20 cellular contexts compared by ENCODE assay signal in genomic region chr2:185433824-185434223, GRCh38.
DNase-seq lines count a peak whose midpoint lies in the region; ATAC-seq and TF ChIP-seq lines count a peak whose summit lies in the region.
"Had no signal": no experiment of that assay in that cellular context is flagged by ENCODE, and none has a peak within 500 bp of the region (broad histone marks: within the 10 kb centered on the region; RNA-seq: fewer than 3 reads in every experiment).

No MANE protein-coding gene starts in this region.

- H3K36me3 Mint-ChIP-seq in glutamatergic neuron (ENCODE audit: unreplicated experiment): peaks cover 5% of the 10 kb centered on the region
- H3K36me3 Mint-ChIP-seq: CD8-positive, alpha-beta memory T cell; naive B cell had no signal

- no peak overlapping the region for H3K23ac ChIP-seq in mesenchymal stem cell (ENCODE audit: low read length in 2 of 2)

- no peak overlapping the region for H3K4me3 Mint-ChIP-seq in glutamatergic neuron (ENCODE audit: unreplicated experiment)
- H3K4me3 Mint-ChIP-seq: CD8-positive, alpha-beta memory T cell; endodermal cell; naive B cell had no signal

- in situ Hi-C loops in brain microvascular endothelial cell (cut with HindIII; ENCODE audit: low pct_ligation_motif_present, low sequenced_read_pairs): no loop called here

- no peak overlapping the region for H2AK5ac ChIP-seq in mesenchymal stem cell (ENCODE audit: low read length, severe bottlenecking)

- H3K27me3 ChIP-seq in brain microvascular endothelial cell (replicated peaks): no peaks in the 10 kb centered on the region
- no peaks in the 10 kb centered on the region for H3K27me3 ChIP-seq in mesenchymal stem cell (ENCODE audit: control insufficient read depth in 1 of 2, insufficient read depth in 1 of 2, low read length in 2 of 2)
- H3K27me3 ChIP-seq in psoas muscle (ENCODE audit: insufficient read depth in 3 of 3, low read length in 2 of 3): no peaks in the 10 kb centered on the region
- H3K27me3 ChIP-seq: right lobe of liver, tibial artery had no signal

- H3K4me3 ChIP-seq in brain microvascular endothelial cell (ENCODE audit: low read depth, low read length) (no peak overlapping the region), mesenchymal stem cell (ENCODE audit: insufficient read depth in 1 of 2, low read depth in 1 of 2, low read length in 2 of 2) (no peak overlapping the region), psoas muscle (no peak overlapping the region)
- H3K4me3 ChIP-seq: right lobe of liver, tibial artery had no signal

- no peaks in the 10 kb centered on the region for H3K4me1 ChIP-seq in mesenchymal stem cell (ENCODE audit: control insufficient read depth, insufficient read depth, low read depth, low read length)
- H3K4me1 ChIP-seq in psoas muscle: no peaks in the 10 kb centered on the region
- H3K4me1 ChIP-seq: right lobe of liver, tibial artery had no signal

- no peak for TF ChIP-seq CTCF in RWPE1 (conservative IDR thresholded peaks at IDR 0.05; ENCODE audit: low read depth)
- TF ChIP-seq CTCF in brain microvascular endothelial cell (IDR thresholded peaks at IDR 0.05; ENCODE audit: low read depth, low read length, missing control alignments): no peak
- no peak for TF ChIP-seq CTCF in psoas muscle (IDR thresholded peaks at IDR 0.05)
- TF ChIP-seq CTCF in glutamatergic neuron (IDR thresholded peaks at IDR 0.05; ENCODE audit: partially characterized antibody, unreplicated experiment): no peak

- H3K18ac ChIP-seq in mesenchymal stem cell (ENCODE audit: low read depth in 1 of 2, low read length in 2 of 2): no peak overlapping the region

- no peak overlapping the region for H3K14ac ChIP-seq in mesenchymal stem cell (ENCODE audit: low read length in 2 of 2)

- peaks cover 2% of the 10 kb centered on the region for H3K9me3 ChIP-seq in mesenchymal stem cell (ENCODE audit: control insufficient read depth, low read length)
- no peaks in the 10 kb centered on the region for H3K9me3 ChIP-seq in psoas muscle
- H3K9me3 ChIP-seq: right lobe of liver, tibial artery had no signal

- ATAC-seq in psoas muscle: no peak
- ATAC-seq: HepG2, right lobe of liver had no signal

- H3K4ac ChIP-seq in mesenchymal stem cell (ENCODE audit: low read depth in 1 of 2, low read length in 2 of 2): no peak overlapping the region

- H2BK5ac ChIP-seq in mesenchymal stem cell (ENCODE audit: low read depth, low read length, poor library complexity, severe bottlenecking): no peak overlapping the region

- H2BK12ac ChIP-seq in mesenchymal stem cell (ENCODE audit: low read length in 2 of 2): no peak overlapping the region

- H3K4me2 ChIP-seq in mesenchymal stem cell (ENCODE audit: low read length, poor library complexity, severe bottlenecking): no peak overlapping the region

- no peak overlapping the region for H4K8ac ChIP-seq in mesenchymal stem cell (ENCODE audit: low read length)

- H3K27me3 Mint-ChIP-seq in glutamatergic neuron (ENCODE audit: unreplicated experiment): no peaks in the 10 kb centered on the region
- H3K27me3 Mint-ChIP-seq: CD8-positive, alpha-beta memory T cell; naive B cell had no signal

- H3K9me3 Mint-ChIP-seq in glutamatergic neuron (ENCODE audit: unreplicated experiment): peaks cover 3% of the 10 kb centered on the region

- no peak overlapping the region for H3K27ac Mint-ChIP-seq in glutamatergic neuron (ENCODE audit: unreplicated experiment)
- H3K27ac Mint-ChIP-seq: CD8-positive, alpha-beta memory T cell; endodermal cell; naive B cell had no signal

- no peak overlapping the region for H2BK120ac ChIP-seq in mesenchymal stem cell (ENCODE audit: low read depth, low read length)

- intact Hi-C loops in psoas muscle (cut with DNase I): no loop called here

- H3K27ac ChIP-seq in RWPE1 (no peak overlapping the region), brain microvascular endothelial cell (no peak overlapping the region), mesenchymal stem cell (ENCODE audit: low read length, poor library complexity, severe bottlenecking) (no peak overlapping the region), psoas muscle (no peak overlapping the region)
- H3K27ac ChIP-seq: right lobe of liver, tibial artery had no signal

- H4K91ac ChIP-seq in mesenchymal stem cell (ENCODE audit: low read length): no peak overlapping the region

- H2BK15ac ChIP-seq in mesenchymal stem cell (ENCODE audit: low read depth, poor library complexity, severe bottlenecking): no peak overlapping the region

- POLR2A ChIA-PET in RWPE1 (lab: Yijun Ruan, JAX; ENCODE audit: low non-redundant PET): no interaction called here

- no peak overlapping the region for H2AFZ ChIP-seq in mesenchymal stem cell (ENCODE audit: low read depth, low read length)

- peak; percentile 74 for DNase-seq in HCEC 1CT
- DNase-seq in RWPE1 (ENCODE audit: low spot score): peak; percentile 20
- DNase-seq in brain microvascular endothelial cell: peak; percentile 20
- peak; percentile 34 for DNase-seq in mesenchymal stem cell
- no peak for DNase-seq in activated gamma-delta T cell treated with Interleukin-2 at 50 U/mL for 16 hours
- no peak for DNase-seq in psoas muscle
- DNase-seq in NCI-H748 (lab: John Stamatoyannopoulos, UW; ENCODE audit: unreplicated experiment): no peak
- no peak for DNase-seq in glutamatergic neuron
- DNase-seq: activated CD8-positive, alpha-beta memory T cell treated with anti-CD3 and anti-CD28 coated beads, Interleukin-2, amount 50 U/mL, for 48 hours; activated gamma-delta T cell; amygdala; DND-41; endodermal cell; kidney; naive B cell; right lobe of liver; stimulated activated naive CD4-positive, alpha-beta T cell; tibial artery had no signal

- H3K9ac ChIP-seq in mesenchymal stem cell (ENCODE audit: low read length): no peak overlapping the region

- H3K4me1 Mint-ChIP-seq in glutamatergic neuron (ENCODE audit: low read depth, unreplicated experiment): peaks cover 21% of the 10 kb centered on the region
- H3K4me1 Mint-ChIP-seq: CD8-positive, alpha-beta memory T cell; naive B cell had no signal

- CTCF ChIA-PET in RWPE1 (lab: Yijun Ruan, JAX): no interaction called here

- peaks cover 14% of the 10 kb centered on the region for H3K79me1 ChIP-seq in mesenchymal stem cell (replicated peaks; ENCODE audit: low read length, poor library complexity, severe bottlenecking)

- H3K36me3 ChIP-seq in brain microvascular endothelial cell (replicated peaks) (no peaks in the 10 kb centered on the region), mesenchymal stem cell (ENCODE audit: control insufficient read depth in 1 of 2, insufficient read depth in 2 of 2, low read depth in 1 of 2, low read length in 2 of 2) (no peaks in the 10 kb centered on the region), psoas muscle (ENCODE audit: insufficient read depth in 1 of 2, low read depth in 1 of 2) (no peaks in the 10 kb centered on the region)
- H3K36me3 ChIP-seq: right lobe of liver, tibial artery had no signal

Comparison
In these comparisons a context has a peak if more than half of its experiments do, and no peak if none do; other contexts are left out.
1. DNase-seq: peak in HCEC 1CT (single experiment), RWPE1 (single experiment), brain microvascular endothelial cell (single experiment) and mesenchymal stem cell (single experiment); none in activated gamma-delta T cell treated with Interleukin-2 at 50 U/mL for 16 hours (single experiment), psoas muscle (0 of 2), NCI-H748 (single experiment) and glutamatergic neuron (single experiment).